ENCODE assay signal across 18 cellular contexts in the genomic region with DNA sequence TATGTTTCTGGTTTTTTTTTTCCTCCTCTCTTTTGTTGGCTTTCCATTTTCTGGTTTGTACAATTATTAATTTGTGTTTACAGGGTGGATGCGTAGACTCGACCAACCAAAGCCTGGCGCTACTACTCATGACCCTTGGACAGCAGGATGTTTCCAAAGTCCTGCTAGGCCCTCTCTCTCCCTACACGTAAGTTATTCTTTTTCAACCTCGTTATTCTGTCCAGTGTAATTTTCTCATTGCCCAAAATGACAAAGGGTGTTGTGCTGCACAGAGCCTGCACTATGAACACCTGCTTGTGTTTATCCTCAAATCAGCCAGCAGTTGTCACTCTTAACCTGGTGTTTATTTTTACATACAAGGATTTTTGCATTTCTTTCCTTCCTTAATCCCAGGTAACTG. TPM values are rescaled to one million over a fixed set of nuclear protein-coding genes. Genes with fewer than 3 reads are reported as not detected.
DNase-seq lines count a peak whose midpoint lies in the region; ATAC-seq, FAIRE-seq and TF ChIP-seq lines count a peak whose summit lies in the region.
"Had no signal": no experiment of that assay in that cellular context is flagged by ENCODE, and none has a peak within 500 bp of the region (broad histone marks: within the 10 kb centered on the region; RNA-seq: fewer than 3 reads in every experiment).

No MANE protein-coding gene starts in this region.

- DNase-seq in GM10248 (ENCODE audit: extremely low spot score) (no peak), LNCaP clone FGC (ENCODE audit: low read depth) (no peak), K562 (ENCODE audit: extremely low read depth in 1 of 4, low spot score in 3 of 4) (no peak), mucosa of descending colon (peak in 1 of 3 donors; percentile 9), T-helper 17 cell (no peak)
- DNase-seq in activated naive CD4-positive, alpha-beta T cell (lab: John Stamatoyannopoulos, UW) = no peak
- DNase-seq: activated naive CD8-positive, alpha-beta T cell treated with anti-CD3 and anti-CD28 coated beads, Interleukin-2, amount 10 ng/mL, durations not matched to agents 7 days and 5 days; activated T-cell treated with anti-CD3 and anti-CD28 coated beads, Interleukin-2, amount 50 U/mL, for 24 hours; DMS 273 treated with DMSO at 0.1 percent for 48 hours; foreskin melanocyte; HCEC 1CT; MG63; natural killer cell; NCI-H226; stimulated activated naive CD8-positive, alpha-beta T cell treated with anti-CD3 and anti-CD28 coated beads, Interleukin-15, amount 100 ng/mL, for 72 hours had no signal

- H3K27me3 ChIP-seq in K562 (ENCODE audit: control insufficient read depth in 2 of 2, insufficient read depth in 2 of 2, low read length in 2 of 2) = no peaks in the 10 kb centered on the region
- H3K27me3 ChIP-seq: MG63 had no signal

- H3K27ac ChIP-seq in K562 (ENCODE audit: extremely low read depth, low read depth, low read length) = peak overlapping the region; percentile 59; the same call in 2 of the 3 replicates

- POLR2A ChIA-PET in GM10248 (lab: Yijun Ruan, JAX) (no interaction called here), K562 (lab: Yijun Ruan, JAX) (interaction anchor here (1.0 kb wide), 1 partner anchor 170 kb away, joined by 3 read pairs; a partner anchor contains a TSS)

- no peak for TF ChIP-seq POLR2A in K562 (conservative IDR thresholded peaks at IDR 0.05)

- peak overlapping the region; percentile 23; the same call in 1 of the 2 replicates for H3K4me2 ChIP-seq in K562 (ENCODE audit: insufficient read depth, low read length)

- in situ Hi-C loops in K562 (cut with MboI) = no loop called here

- ATAC-seq in K562 = peak; percentile 11; the same call in 1 of the 3 replicates
- ATAC-seq in mucosa of descending colon = peak; percentile 55
- no peak for ATAC-seq in GM18517 (IDR thresholded peaks at IDR 0.05; ENCODE audit: unreplicated experiment)
- no peak for ATAC-seq in T-helper 17 cell
- ATAC-seq: natural killer cell; stimulated activated naive CD8-positive, alpha-beta T cell treated with anti-CD3 and anti-CD28 coated beads, Interleukin-15, amount 100 ng/mL, for 72 hours had no signal

- peak in 1 of 2 experiments; percentile 54; a peak in 3 of 4 replicates for TF ChIP-seq RAD21 in K562 (CRISPR knock-in tag; conservative IDR thresholded peaks at IDR 0.05 in 1 of 2, IDR thresholded peaks at IDR 0.05 in 1 of 2)

- FAIRE-seq in K562 (lab: Jason Lieb, UNC) = no peak

- H3K9me3 ChIP-seq in K562 (replicated peaks; ENCODE audit: control insufficient read depth, insufficient read depth, low read depth, low read length) (no peaks in the 10 kb centered on the region), mucosa of descending colon (no peaks in the 10 kb centered on the region), T-helper 17 cell (ENCODE audit: control insufficient read depth, low read length, poor library complexity, severe bottlenecking) (no peaks in the 10 kb centered on the region)
- H3K9me3 ChIP-seq: MG63 had no signal

- H3K36me3 ChIP-seq in K562 (ENCODE audit: control insufficient read depth, insufficient read depth, low read length) = peaks cover 85% of the 10 kb centered on the region
- H3K36me3 ChIP-seq in mucosa of descending colon (ENCODE audit: low read depth) = no peaks in the 10 kb centered on the region
- H3K36me3 ChIP-seq: MG63 had no signal

- no peaks in the 10 kb centered on the region for H3K27me3 Mint-ChIP-seq in T-helper 17 cell
- H3K27me3 Mint-ChIP-seq: activated naive CD8-positive, alpha-beta T cell treated with anti-CD3 and anti-CD28 coated beads, Interleukin-2, amount 10 ng/mL, durations not matched to agents 7 days and 5 days; activated T-cell treated with anti-CD3 and anti-CD28 coated beads, Interleukin-2, amount 50 U/mL, for 24 hours; progenitor cell of endocrine pancreas; stimulated activated naive CD8-positive, alpha-beta T cell treated with anti-CD3 and anti-CD28 coated beads, Interleukin-15, amount 100 ng/mL, for 72 hours had no signal

- peak; percentile 6 for TF ChIP-seq CTCF in GM10248 (IDR thresholded peaks at IDR 0.05; ENCODE audit: control extremely low read depth, extremely low read depth, low read depth, missing control alignments)
- TF ChIP-seq CTCF in LNCaP clone FGC (IDR thresholded peaks at IDR 0.05; ENCODE audit: control insufficient read depth, extremely low read depth, insufficient read depth) = peak; percentile 44
- peak in 2 of 3 experiments; percentile 22 to 44; a peak in 1 of 6 replicates for TF ChIP-seq CTCF in K562 (IDR thresholded peaks at IDR 0.05 in 2 of 3, conservative IDR thresholded peaks at IDR 0.05 in 1 of 3; ENCODE audit: insufficient read depth in 2 of 3, low read depth in 1 of 3, low read length in 3 of 3)
- no peak for TF ChIP-seq CTCF in mucosa of descending colon (IDR thresholded peaks at IDR 0.05)

- peaks cover 36 to 56% of the 10 kb centered on the region in 2 experiments for H3K4me1 ChIP-seq in K562 (replicated peaks in 1 of 2; ENCODE audit: control insufficient read depth in 2 of 2, insufficient read depth in 2 of 2, low read length in 2 of 2)
- H3K4me1 ChIP-seq in mucosa of descending colon (ENCODE audit: low read depth) = no peaks in the 10 kb centered on the region

- intact Hi-C loops in K562 (cut with micrococcal nuclease) (loop anchor here (1.0 kb wide), 1 partner anchor 75 kb away; no protein-coding TSS in a partner anchor), mucosa of descending colon (cut with DNase I, micrococcal nuclease) (no loop called here)

- CTCF ChIA-PET in GM10248 (lab: Yijun Ruan, JAX) (interaction anchor here (0.8 to 2.4 kb wide), 4 partner anchors 9 to 57 kb away, joined by 3 to 8 read pairs (median 4); a partner anchor contains a TSS), K562 (lab: Yijun Ruan, JAX; ENCODE audit: low intra/inter-chr PET ratio) (interaction anchor here (1.2 kb wide), 1 partner anchor 75 kb away, joined by 3 read pairs; no protein-coding TSS in a partner anchor)

- H3K9ac ChIP-seq in K562 (ENCODE audit: insufficient read depth in 1 of 2, low read depth in 2 of 2, low read length in 2 of 2) = 0 out of 4 replicates have a peak overlapping the region, but pooled peaks of 1 of the 2 experiments have one; percentile 35

- H3K9me1 ChIP-seq in K562 (ENCODE audit: control insufficient read depth, insufficient read depth, low read length) = no peaks in the 10 kb centered on the region

- no peaks in the 10 kb centered on the region for H4K20me1 ChIP-seq in K562 (replicated peaks; ENCODE audit: control insufficient read depth, insufficient read depth, low read length)

- WGBS in K562 (ENCODE audit: insufficient coverage, low coverage, missing lambda C conversion rate) = 77% methylated on average over 5 of the region's 5 CpGs

- H3K27ac Mint-ChIP-seq in T-helper 17 cell = no peak overlapping the region
- H3K27ac Mint-ChIP-seq: activated naive CD8-positive, alpha-beta T cell treated with anti-CD3 and anti-CD28 coated beads, Interleukin-2, amount 10 ng/mL, durations not matched to agents 7 days and 5 days; stimulated activated naive CD8-positive, alpha-beta T cell treated with anti-CD3 and anti-CD28 coated beads, Interleukin-15, amount 100 ng/mL, for 72 hours had no signal

- no TSS peak for BruUV-seq in K562 (replicated peaks; lab: Mats Ljungman, UMichigan)

- no peak overlapping the region for H2AFZ ChIP-seq in K562 (ENCODE audit: low read depth, low read length)

- no peak overlapping the region for H3K4me3 ChIP-seq in LNCaP clone FGC (ENCODE audit: low read depth, low read length)
- H3K4me3 ChIP-seq in K562 = no peak overlapping the region
- no peak overlapping the region for H3K4me3 ChIP-seq in mucosa of descending colon
- H3K4me3 ChIP-seq: lung, MG63 had no signal

- H3K4me3 Mint-ChIP-seq in T-helper 17 cell = no peak overlapping the region
- H3K4me3 Mint-ChIP-seq: activated naive CD8-positive, alpha-beta T cell treated with anti-CD3 and anti-CD28 coated beads, Interleukin-2, amount 10 ng/mL, durations not matched to agents 7 days and 5 days; activated T-cell treated with anti-CD3 and anti-CD28 coated beads, Interleukin-2, amount 50 U/mL, for 24 hours; stimulated activated naive CD8-positive, alpha-beta T cell treated with anti-CD3 and anti-CD28 coated beads, Interleukin-15, amount 100 ng/mL, for 72 hours had no signal

- peaks cover 37% of the 10 kb centered on the region for H3K79me2 ChIP-seq in K562 (ENCODE audit: control insufficient read depth, insufficient read depth, low read length)

- peaks cover 8% of the 10 kb centered on the region for H3K4me1 Mint-ChIP-seq in T-helper 17 cell

- peaks cover 12% of the 10 kb centered on the region for H3K36me3 Mint-ChIP-seq in T-helper 17 cell (ENCODE audit: low read depth)

- no peak for TF ChIP-seq EP300 in K562 (IDR thresholded peaks at IDR 0.05; ENCODE audit: low read length)

TF ChIP-seq in K562, 482 proteins besides CTCF, POLR2A, EP300 and RAD21 (continues in another document):
- TF ChIP-seq NCOR1 (IDR thresholded peaks at IDR 0.05) = no peak
- TF ChIP-seq SPI1 (IDR thresholded peaks at IDR 0.05; ENCODE audit: borderline replicate concordance, low read depth, low read length) = no peak
- TF ChIP-seq ADNP (tag; IDR thresholded peaks at IDR 0.05) = no peak
- TF ChIP-seq BHLHE40 (IDR thresholded peaks at IDR 0.05; ENCODE audit: low read length) = no peak
- TF ChIP-seq SRSF9 (IDR thresholded peaks at IDR 0.05; ENCODE audit: borderline replicate concordance, low read depth, low read length) = no peak
- TF ChIP-seq KLF6 (CRISPR knock-in tag; IDR thresholded peaks at IDR 0.05; ENCODE audit: borderline replicate concordance) = no peak
- TF ChIP-seq RBM15 (IDR thresholded peaks at IDR 0.05; ENCODE audit: insufficient read depth, low read length) = no peak

RNA-seq across cellular contexts. Expression of a gene that starts 56.6 kb away (rescaled TPM):
- 60.6 and 89.3 TPM in 2 replicates for total RNA-seq in K562 (2011; cell fraction: chromatin; rRNA removed; ENCODE audit: low replicate concordance)
- total RNA-seq in K562 (2011; cell fraction: nucleolus; rRNA removed) = 32.9 and 33.2 TPM in 2 replicates
- total RNA-seq in K562 (2011; cell fraction: nucleoplasm; rRNA removed) = 50.7 and 56.7 TPM in 2 replicates
- 47.4 and 53.9 TPM in 2 replicates for total RNA-seq in K562 (2014; rRNA removed)
- 35.7 and 37.7 TPM in 2 replicates for total RNA-seq in K562 (2014; rRNA removed; fragmentation: Illumina TruSeq; extraction: Trizol)
- 38.2 and 38.6 TPM in 2 replicates for total RNA-seq in K562 (2015; rRNA removed; fragmentation: Illumina TruSeq; extraction: Trizol)
- total RNA-seq in K562 (2021) = 46.4 and 47.5 TPM in 2 replicates
- 24.0 and 40.9 TPM in 2 replicates for polyA plus RNA-seq in K562 (2011; rRNA removed)
- 32.2 and 52.1 TPM in 2 replicates for polyA plus RNA-seq in K562 (2011; cell fraction: cytosol; rRNA removed)
- polyA plus RNA-seq in K562 (2011; cell fraction: nucleus; rRNA removed) = 45.1 and 54.2 TPM in 2 replicates
- 32.1 and 45.8 TPM in 2 replicates for polyA plus RNA-seq in K562 (2012)
- polyA plus RNA-seq in K562 (2014; fragmentation: Illumina TruSeq; extraction: Trizol) = 61.6 and 67.7 TPM in 2 replicates
- polyA plus RNA-seq in K562 (2014; fragmentation: Nextera tagmentation; extraction: Ambion mirVana) = 10 to 100 TPM; 36.9 to 46.1 TPM
- polyA plus RNA-seq in K562 (2014; rRNA removed) = 34.3 and 37.4 TPM in 2 replicates
- 37.0 and 57.9 TPM in 2 replicates for polyA minus RNA-seq in K562 (2011; rRNA and poly(A)+ RNA removed)
- 28.0 and 32.1 TPM in 2 replicates for polyA minus RNA-seq in K562 (2011; cell fraction: cytosol; rRNA and poly(A)+ RNA removed)
- 52.6 and 116 TPM in 2 replicates for polyA minus RNA-seq in K562 (2011; cell fraction: nucleus; rRNA and poly(A)+ RNA removed)
- 10 to 100 TPM; 12.0 to 13.3 (median 12.4) TPM for total RNA-seq in mucosa of descending colon
- 10 to 100 TPM; 23.5 to 28.1 TPM for total RNA-seq in T-helper 17 cell

Comparison
In these comparisons a context has a peak if more than half of its experiments do, and no peak if none do; other contexts are left out.
1. ATAC-seq: peak in K562 (single experiment) and mucosa of descending colon (single experiment); none in GM18517 (single experiment) and T-helper 17 cell (single experiment).